Comparison of ENCODE assay signal across 27 cellular contexts in the genomic region with DNA sequence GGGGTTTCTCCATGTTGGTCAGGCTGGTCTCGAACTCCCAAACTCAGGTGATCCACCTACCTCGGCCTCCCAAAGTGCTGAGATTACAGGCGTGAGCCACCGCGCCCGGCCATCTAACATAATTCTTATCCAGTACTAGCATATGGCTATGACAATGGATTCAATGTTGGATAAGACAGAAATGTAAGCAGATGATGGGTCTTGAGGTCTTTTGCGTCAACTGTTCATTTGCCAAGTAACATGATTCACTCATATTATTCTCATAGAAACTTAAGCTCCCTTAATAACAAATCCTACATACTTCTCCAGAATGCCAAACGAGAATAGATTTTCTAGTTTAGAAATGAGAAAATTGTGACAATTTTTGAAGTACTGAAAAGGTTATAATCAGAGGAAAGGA.
"Had no signal": no experiment of that assay in that cellular context is flagged by ENCODE, and none has a peak within 500 bp of the region (broad histone marks: within the 10 kb centered on the region; RNA-seq: fewer than 3 reads in every experiment).

No MANE protein-coding gene starts in this region.

- H3K9me3 Mint-ChIP-seq: stimulated activated naive CD8-positive, alpha-beta T cell treated with anti-CD3 and anti-CD28 coated beads, Interleukin-15, Interleukin-2, amounts not matched to agents 100 ng/mL and 50 ng/mL, for 24 hours had no signal

- H3K27me3 Mint-ChIP-seq: naive B cell; stimulated activated naive CD8-positive, alpha-beta T cell treated with anti-CD3 and anti-CD28 coated beads, Interleukin-15, Interleukin-2, amounts not matched to agents 100 ng/mL and 50 ng/mL, for 24 hours had no signal

- H3K4me3 Mint-ChIP-seq: immature natural killer cell; mesothelial cell of epicardium; naive B cell; natural killer cell; stimulated activated effector memory CD8-positive, alpha-beta T cell treated with anti-CD3 and anti-CD28 coated beads, Interleukin-12 subunit alpha, Interleukin-12 subunit beta, amount 100 ng/mL, for 72 hours; stimulated activated naive CD8-positive, alpha-beta T cell treated with anti-CD3 and anti-CD28 coated beads, Interleukin-15, Interleukin-2, amounts not matched to agents 100 ng/mL and 50 ng/mL, for 24 hours had no signal

- H3K4me1 ChIP-seq: left lung, prostate gland, spleen, suprapubic skin, tibial artery, upper lobe of right lung had no signal

- DNase-seq: hypothalamus; immature natural killer cell; kidney; left colon; left lung; mesendoderm; naive B cell; natural killer cell; pancreas; posterior cingulate gyrus; retina; right cardiac atrium; small intestine; spleen; stimulated activated CD4-positive, alpha-beta T cell treated with anti-CD3 and anti-CD28 coated beads, Interleukin-4, amount 100 ng/mL, for 24 hours; stimulated activated naive CD4-positive, alpha-beta T cell; tibial artery; trophoblast cell; upper lobe of right lung had no signal

- ATAC-seq: left colon; left lung; natural killer cell; pancreas; right cardiac atrium; sciatic nerve; stimulated activated effector memory CD8-positive, alpha-beta T cell treated with anti-CD3 and anti-CD28 coated beads, Interleukin-12 subunit alpha, Interleukin-12 subunit beta, amount 100 ng/mL, for 72 hours; upper lobe of right lung had no signal

- H3K36me3 ChIP-seq: left lung, pancreas, prostate gland, spleen, suprapubic skin, thoracic aorta, tibial artery, upper lobe of right lung had no signal

- H3K9me3 ChIP-seq: left lung, pancreas, prostate gland, thoracic aorta, tibial artery, upper lobe of right lung had no signal

- H3K27ac ChIP-seq: left lung, pancreas, prostate gland, spleen, suprapubic skin, thoracic aorta, tibial artery, upper lobe of right lung had no signal

- H3K36me3 Mint-ChIP-seq: immature natural killer cell; mesothelial cell of epicardium; naive B cell; natural killer cell; stimulated activated effector memory CD8-positive, alpha-beta T cell treated with anti-CD3 and anti-CD28 coated beads, Interleukin-12 subunit alpha, Interleukin-12 subunit beta, amount 100 ng/mL, for 72 hours had no signal

- H3K27me3 ChIP-seq: left lung, pancreas, spleen, suprapubic skin, tibial artery, upper lobe of right lung had no signal

- H3K4me1 Mint-ChIP-seq: immature natural killer cell; mesothelial cell of epicardium; naive B cell; natural killer cell; stimulated activated effector memory CD8-positive, alpha-beta T cell treated with anti-CD3 and anti-CD28 coated beads, Interleukin-12 subunit alpha, Interleukin-12 subunit beta, amount 100 ng/mL, for 72 hours had no signal

- H3K4me3 ChIP-seq: left lung, lung, pancreas, prostate gland, spleen, suprapubic skin, thoracic aorta, tibial artery, upper lobe of right lung had no signal

- H3K27ac Mint-ChIP-seq: immature natural killer cell; mesothelial cell of epicardium; natural killer cell; stimulated activated effector memory CD8-positive, alpha-beta T cell treated with anti-CD3 and anti-CD28 coated beads, Interleukin-12 subunit alpha, Interleukin-12 subunit beta, amount 100 ng/mL, for 72 hours; stimulated activated naive CD8-positive, alpha-beta T cell treated with anti-CD3 and anti-CD28 coated beads, Interleukin-15, Interleukin-2, amounts not matched to agents 100 ng/mL and 50 ng/mL, for 24 hours had no signal
